In genomic region chr1:15410223-15410883, GRCh38 we compare ENCODE assay signal across 1 cellular context.
A peak's percentile ranks its signal among the peaks of the same experiment; 100 is the strongest.
TF ChIP-seq lines count a peak whose summit lies in the region.

No MANE protein-coding gene starts in this region.

TF ChIP-seq in H1, 55 proteins besides CTCF, POLR2A, EP300 and RAD21 (continued from another document):
- TF ChIP-seq E2F6 (IDR thresholded peaks at IDR 0.05) (peak; percentile 25; the same call in 1 of the 2 replicates), POLR2AphosphoS5 (IDR thresholded peaks at IDR 0.05; ENCODE audit: low read depth, low read length) (no peak), POU5F1 (IDR thresholded peaks at IDR 0.05; ENCODE audit: low read depth, low read length) (no peak), CBX5 (IDR thresholded peaks at IDR 0.05; ENCODE audit: low read depth, low read length) (no peak), KDM4A (IDR thresholded peaks at IDR 0.05; ENCODE audit: low read depth, low read length, severe bottlenecking) (no peak), TBP (IDR thresholded peaks at IDR 0.05; ENCODE audit: low read depth, low read length) (no peak), MAFK (IDR thresholded peaks at IDR 0.05; ENCODE audit: low read depth, low read length) (no peak), RXRA (IDR thresholded peaks at IDR 0.05; ENCODE audit: insufficient read depth, low read depth, low read length) (no peak), SIN3A (conservative IDR thresholded peaks at IDR 0.05 in 1 of 2, IDR thresholded peaks at IDR 0.05 in 1 of 2; ENCODE audit: low read depth in 1 of 2, low read length in 2 of 2) (no peak)
